In the genomic region with DNA sequence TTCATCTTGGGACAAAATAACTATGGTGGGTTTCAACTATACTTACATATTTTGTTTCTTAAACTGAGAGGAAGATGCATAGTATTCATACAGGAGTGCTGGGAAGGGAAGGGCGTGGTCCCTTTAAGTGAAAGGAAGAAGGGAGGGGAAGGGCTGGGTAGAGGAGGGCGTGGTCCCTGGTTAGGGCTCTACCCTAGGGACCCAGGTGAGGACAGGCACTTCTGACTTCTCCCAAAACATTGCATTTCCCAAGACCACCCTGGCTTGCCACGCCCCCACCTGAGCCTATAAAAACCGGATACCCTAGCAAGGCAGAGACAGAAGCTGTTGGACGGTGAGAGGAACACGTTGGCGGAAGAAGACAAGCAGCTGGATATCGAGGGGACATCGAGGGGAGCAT, we compare ENCODE assay signal across 1 cellular context.
TF ChIP-seq lines count a peak whose summit lies in the region.

No MANE protein-coding gene starts in this region.

TF ChIP-seq in K562, 482 proteins besides CTCF, POLR2A, EP300 and RAD21 (continued from another document):
- TF ChIP-seq, protein P1, sequence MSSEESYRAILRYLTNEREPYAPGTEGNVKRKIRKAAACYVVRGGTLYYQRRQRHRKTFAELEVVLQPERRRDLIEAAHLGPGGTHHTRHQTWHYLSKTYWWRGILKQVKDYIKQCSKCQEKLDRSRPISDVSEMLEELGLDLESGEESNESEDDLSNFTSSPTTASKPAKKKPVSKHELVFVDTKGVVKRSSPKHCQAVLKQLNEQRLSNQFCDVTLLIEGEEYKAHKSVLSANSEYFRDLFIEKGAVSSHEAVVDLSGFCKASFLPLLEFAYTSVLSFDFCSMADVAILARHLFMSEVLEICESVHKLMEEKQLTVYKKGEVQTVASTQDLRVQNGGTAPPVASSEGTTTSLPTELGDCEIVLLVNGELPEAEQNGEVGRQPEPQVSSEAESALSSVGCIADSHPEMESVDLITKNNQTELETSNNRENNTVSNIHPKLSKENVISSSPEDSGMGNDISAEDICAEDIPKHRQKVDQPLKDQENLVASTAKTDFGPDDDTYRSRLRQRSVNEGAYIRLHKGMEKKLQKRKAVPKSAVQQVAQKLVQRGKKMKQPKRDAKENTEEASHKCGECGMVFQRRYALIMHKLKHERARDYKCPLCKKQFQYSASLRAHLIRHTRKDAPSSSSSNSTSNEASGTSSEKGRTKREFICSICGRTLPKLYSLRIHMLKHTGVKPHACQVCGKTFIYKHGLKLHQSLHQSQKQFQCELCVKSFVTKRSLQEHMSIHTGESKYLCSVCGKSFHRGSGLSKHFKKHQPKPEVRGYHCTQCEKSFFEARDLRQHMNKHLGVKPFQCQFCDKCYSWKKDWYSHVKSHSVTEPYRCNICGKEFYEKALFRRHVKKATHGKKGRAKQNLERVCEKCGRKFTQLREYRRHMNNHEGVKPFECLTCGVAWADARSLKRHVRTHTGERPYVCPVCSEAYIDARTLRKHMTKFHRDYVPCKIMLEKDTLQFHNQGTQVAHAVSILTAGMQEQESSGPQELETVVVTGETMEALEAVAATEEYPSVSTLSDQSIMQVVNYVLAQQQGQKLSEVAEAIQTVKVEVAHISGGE (CRISPR knock-in tag; IDR thresholded peaks at IDR 0.05), result no peak
- TF ChIP-seq, protein P2, sequence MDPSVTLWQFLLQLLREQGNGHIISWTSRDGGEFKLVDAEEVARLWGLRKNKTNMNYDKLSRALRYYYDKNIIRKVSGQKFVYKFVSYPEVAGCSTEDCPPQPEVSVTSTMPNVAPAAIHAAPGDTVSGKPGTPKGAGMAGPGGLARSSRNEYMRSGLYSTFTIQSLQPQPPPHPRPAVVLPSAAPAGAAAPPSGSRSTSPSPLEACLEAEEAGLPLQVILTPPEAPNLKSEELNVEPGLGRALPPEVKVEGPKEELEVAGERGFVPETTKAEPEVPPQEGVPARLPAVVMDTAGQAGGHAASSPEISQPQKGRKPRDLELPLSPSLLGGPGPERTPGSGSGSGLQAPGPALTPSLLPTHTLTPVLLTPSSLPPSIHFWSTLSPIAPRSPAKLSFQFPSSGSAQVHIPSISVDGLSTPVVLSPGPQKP (CRISPR knock-in tag; IDR thresholded peaks at IDR 0.05), result no peak
- TF ChIP-seq SNRNP70 (optimal IDR thresholded peaks at IDR 0.05; ENCODE audit: low read depth, low read length) (no peak), HDAC8 (tag; IDR thresholded peaks at IDR 0.05) (no peak), MXI1 (IDR thresholded peaks at IDR 0.05; ENCODE audit: low read depth, low read length) (no peak), KLF13 (tag; IDR thresholded peaks at IDR 0.05; ENCODE audit: borderline replicate concordance, low read depth) (peak; percentile 62; the same call in 1 of the 2 replicates), CC2D1A (IDR thresholded peaks at IDR 0.05) (no peak), JUN (IDR thresholded peaks at IDR 0.05; ENCODE audit: borderline replicate concordance, low read depth, low read length) (no peak), JUN (CRISPR knock-in tag; IDR thresholded peaks at IDR 0.05; ENCODE audit: borderline replicate concordance) (no peak), ZNF184 (CRISPR knock-in tag; IDR thresholded peaks at IDR 0.05) (no peak), KLF1 (tag; IDR thresholded peaks at IDR 0.05) (peak; percentile 65; the same call in 1 of the 2 replicates), ARNT (IDR thresholded peaks at IDR 0.05) (no peak), SMAD3 (CRISPR knock-in tag; conservative IDR thresholded peaks at IDR 0.05) (no peak), ZNF444 (CRISPR knock-in tag; IDR thresholded peaks at IDR 0.05) (no peak)
- TF ChIP-seq, protein P3, sequence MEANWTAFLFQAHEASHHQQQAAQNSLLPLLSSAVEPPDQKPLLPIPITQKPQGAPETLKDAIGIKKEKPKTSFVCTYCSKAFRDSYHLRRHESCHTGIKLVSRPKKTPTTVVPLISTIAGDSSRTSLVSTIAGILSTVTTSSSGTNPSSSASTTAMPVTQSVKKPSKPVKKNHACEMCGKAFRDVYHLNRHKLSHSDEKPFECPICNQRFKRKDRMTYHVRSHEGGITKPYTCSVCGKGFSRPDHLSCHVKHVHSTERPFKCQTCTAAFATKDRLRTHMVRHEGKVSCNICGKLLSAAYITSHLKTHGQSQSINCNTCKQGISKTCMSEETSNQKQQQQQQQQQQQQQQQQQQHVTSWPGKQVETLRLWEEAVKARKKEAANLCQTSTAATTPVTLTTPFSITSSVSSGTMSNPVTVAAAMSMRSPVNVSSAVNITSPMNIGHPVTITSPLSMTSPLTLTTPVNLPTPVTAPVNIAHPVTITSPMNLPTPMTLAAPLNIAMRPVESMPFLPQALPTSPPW (CRISPR knock-in tag; IDR thresholded peaks at IDR 0.05), result peak; percentile 28; the same call in 1 of the 2 replicates
- TF ChIP-seq, protein P4, sequence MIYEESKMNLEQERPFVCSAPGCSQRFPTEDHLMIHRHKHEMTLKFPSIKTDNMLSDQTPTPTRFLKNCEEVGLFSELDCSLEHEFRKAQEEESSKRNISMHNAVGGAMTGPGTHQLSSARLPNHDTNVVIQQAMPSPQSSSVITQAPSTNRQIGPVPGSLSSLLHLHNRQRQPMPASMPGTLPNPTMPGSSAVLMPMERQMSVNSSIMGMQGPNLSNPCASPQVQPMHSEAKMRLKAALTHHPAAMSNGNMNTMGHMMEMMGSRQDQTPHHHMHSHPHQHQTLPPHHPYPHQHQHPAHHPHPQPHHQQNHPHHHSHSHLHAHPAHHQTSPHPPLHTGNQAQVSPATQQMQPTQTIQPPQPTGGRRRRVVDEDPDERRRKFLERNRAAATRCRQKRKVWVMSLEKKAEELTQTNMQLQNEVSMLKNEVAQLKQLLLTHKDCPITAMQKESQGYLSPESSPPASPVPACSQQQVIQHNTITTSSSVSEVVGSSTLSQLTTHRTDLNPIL (CRISPR knock-in tag; IDR thresholded peaks at IDR 0.05), result no peak
TF ChIP-seq in K562: peak in this region for 3.
